34 cellular contexts compared by ENCODE assay signal in genomic region chr11:131043251-131043650, GRCh38.
"Had no signal": no experiment of that assay in that cellular context is flagged by ENCODE, and none has a peak within 500 bp of the region (broad histone marks: within the 10 kb centered on the region; RNA-seq: fewer than 3 reads in every experiment).

No MANE protein-coding gene starts in this region.

- H3K9me3 ChIP-seq: MG63 had no signal

- H3K36me3 ChIP-seq: MG63 had no signal

- DNase-seq: Karpas-422, Kasumi-1, MG63, MM.1S, MV-4-11, NCI-H1048, NCI-H1092, NCI-H1092 treated with DMSO at 0.1 percent for 48 hours, NCI-H1105, NCI-H1105 treated with DMSO at 0.1 percent for 48 hours, NCI-H1417, NCI-H1417 treated with DMSO at 0.1 percent for 48 hours, NCI-H1436, NCI-H1436 treated with DMSO at 0.1 percent for 48 hours, NCI-H146, NCI-H1694, NCI-H1694 treated with DMSO at 0.1 percent for 48 hours, NCI-H187, NCI-H187 treated with DMSO at 0.1 percent for 48 hours, NCI-H1930, NCI-H2029, NCI-H2029 treated with DMSO at 0.1 percent for 48 hours, NCI-H2081, NCI-H2081 treated with DMSO at 0.1 percent for 48 hours, NCI-H2107, NCI-H2171, NCI-H2171 treated with DMSO at 0.1 percent for 48 hours, NCI-H2227 treated with DMSO at 0.1 percent for 48 hours, NCI-H226, NCI-H345, NCI-H446, NCI-H446 treated with DMSO at 0.1 percent for 48 hours, NCI-H510A, NCI-H510A treated with DMSO at 0.1 percent for 48 hours had no signal

- H3K4me3 ChIP-seq: MG63 had no signal

- H3K27me3 ChIP-seq: MG63 had no signal
